In the genomic region with DNA sequence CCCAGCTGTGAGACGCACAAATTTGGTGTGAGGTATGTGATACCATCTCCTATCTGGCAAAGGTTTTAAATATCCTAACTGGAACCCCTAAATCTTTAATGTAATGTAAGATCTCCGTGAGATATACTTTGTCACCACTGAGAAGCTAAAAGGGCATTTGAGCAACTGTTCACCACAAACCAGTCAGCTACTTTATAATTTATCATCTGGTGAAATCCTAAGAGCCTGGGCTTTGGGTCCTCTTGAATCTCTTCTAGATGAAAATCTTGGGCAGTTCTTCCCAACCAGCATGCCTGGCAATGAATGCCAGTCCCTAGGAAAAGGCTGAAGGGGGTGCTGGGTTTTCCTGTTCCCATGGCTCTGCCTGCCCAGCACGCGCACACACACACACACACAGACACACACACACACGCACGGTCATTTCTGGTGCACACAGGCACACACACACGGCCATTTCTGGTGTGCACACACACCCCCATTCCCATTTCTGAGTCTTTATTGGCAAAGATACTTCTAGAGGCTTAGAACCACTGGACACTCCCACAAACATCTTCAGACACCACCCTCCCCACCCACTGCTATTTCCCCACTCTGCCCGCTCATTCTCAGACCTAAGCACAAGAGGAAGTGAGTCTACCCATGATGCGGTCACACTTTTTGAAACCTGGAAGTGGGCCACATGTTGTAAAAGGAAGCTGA, we compare ENCODE assay signal across 8 cellular contexts.
A peak's percentile ranks its signal among the peaks of the same experiment; 100 is the strongest.
DNase-seq lines count a peak whose midpoint lies in the region; ATAC-seq and TF ChIP-seq lines count a peak whose summit lies in the region.

No MANE protein-coding gene starts in this region.

- WGBS in IMR-90 (ENCODE audit: extremely low coverage in 2 of 2, insufficient read length in 1 of 2), 2 experiments: 67% methylated on average over 3 of the region's 9 CpGs; no CpG with 5 or more reads in 1 of the 2 experiments

- no peaks in the 10 kb centered on the region for H3K36me3 ChIP-seq in CD4-positive, alpha-beta memory T cell (ENCODE audit: insufficient read depth, low read length)
- H3K36me3 ChIP-seq in IMR-90 (ENCODE audit: control insufficient read depth, insufficient read depth, low read length) (no peaks in the 10 kb centered on the region), lower lobe of right lung (no peaks in the 10 kb centered on the region)

- 0 out of 2 replicates have a peak, but pooled peaks have one; percentile 14 for TF ChIP-seq RAD21 in IMR-90 (IDR thresholded peaks at IDR 0.05; ENCODE audit: low read length)

- intact Hi-C loops in CD4-positive, alpha-beta memory T cell (cut with micrococcal nuclease): no loop called here
- intact Hi-C loops in IMR-90 (cut with micrococcal nuclease) (loop anchor here (5.0 kb wide), 1 partner anchor 72 kb away; the partner anchor contains the start of gene MYO1E), lower lobe of right lung (cut with DNase I) (no loop called here)

- H4K5ac ChIP-seq in IMR-90 (ENCODE audit: low read depth, low read length): peak overlapping the region; percentile 33

- H2AK5ac ChIP-seq in IMR-90 (ENCODE audit: low read depth, low read length): peak overlapping the region; percentile 83; the same call in 1 of the 2 replicates

- TF ChIP-seq CTCF in IMR-90 (conservative IDR thresholded peaks at IDR 0.05; ENCODE audit: low read depth, low read length) (no peak), WTC11 (IDR thresholded peaks at IDR 0.05) (no peak), cardiac fibroblast (IDR thresholded peaks at IDR 0.05; ENCODE audit: low read depth, low read length) (no peak), lower lobe of right lung (IDR thresholded peaks at IDR 0.05) (no peak)

- H3K4ac ChIP-seq in IMR-90 (ENCODE audit: low read depth, low read length): peak overlapping the region; percentile 72

- peak overlapping the region; percentile 71 for H2AFZ ChIP-seq in IMR-90 (replicated peaks; ENCODE audit: low read length, poor library complexity)

- peak overlapping the region; percentile 56 to 83 (median 72) for H3K4me3 Mint-ChIP-seq in CD4-positive, alpha-beta memory T cell
- no peak overlapping the region for H3K4me3 Mint-ChIP-seq in WTC11

- no peak overlapping the region; the same call in 1 of the 2 replicates for H3K23ac ChIP-seq in IMR-90 (ENCODE audit: low read depth, low read length)

- ATAC-seq in GM21423 (IDR thresholded peaks at IDR 0.05; ENCODE audit: unreplicated experiment) (peak; percentile 56), IMR-90 (ENCODE audit: low read depth) (peak; percentile 87), WTC11 (no peak), lower lobe of right lung (peak; percentile 96 to 97)

- H3K18ac ChIP-seq in IMR-90 (ENCODE audit: low read depth, low read length): peak overlapping the region; percentile 18; the same call in 1 of the 2 replicates

- peak overlapping the region; percentile 59 for H2BK120ac ChIP-seq in IMR-90 (ENCODE audit: low read depth, low read length)

- H3K4me1 ChIP-seq in CD4-positive, alpha-beta memory T cell (ENCODE audit: insufficient read depth, low read length): peaks cover 33% of the 10 kb centered on the region
- H3K4me1 ChIP-seq in IMR-90 (ENCODE audit: control insufficient read depth, insufficient read depth, low read length) (peaks cover 26% of the 10 kb centered on the region), lower lobe of right lung (peaks cover 40% of the 10 kb centered on the region)

- H4K8ac ChIP-seq in IMR-90 (ENCODE audit: low read depth in 2 of 2, low read length in 2 of 2): peak overlapping the region in 1 of 2 experiments; percentile 70; a peak in 1 of 4 replicates

- peak overlapping the region; percentile 69; the same call in 1 of the 2 replicates for H3K56ac ChIP-seq in IMR-90 (ENCODE audit: extremely low read depth, insufficient read depth, low read length)

- H3K9me3 Mint-ChIP-seq in CD4-positive, alpha-beta memory T cell: no peaks in the 10 kb centered on the region
- no peaks in the 10 kb centered on the region for H3K9me3 Mint-ChIP-seq in WTC11

- no peak overlapping the region for H3K9ac ChIP-seq in IMR-90 (ENCODE audit: low read depth, low read length)

- H3K27ac Mint-ChIP-seq in CD4-positive, alpha-beta memory T cell: peak overlapping the region; percentile 49 to 89 (median 70)
- 0 out of 2 replicates have a peak overlapping the region, but pooled peaks have one; percentile 29 for H3K27ac Mint-ChIP-seq in WTC11

- BruUV-seq in IMR-90 (replicated peaks; lab: Mats Ljungman, UMichigan): no TSS peak

- no peaks in the 10 kb centered on the region for H3K27me3 Mint-ChIP-seq in CD4-positive, alpha-beta memory T cell
- no peaks in the 10 kb centered on the region for H3K27me3 Mint-ChIP-seq in WTC11 (ENCODE audit: low read depth)

- peak overlapping the region; percentile 40; the same call in 2 of the 3 replicates for H2BK15ac ChIP-seq in IMR-90 (ENCODE audit: low read depth, low read length)

- peaks cover 4% of the 10 kb centered on the region; the same call in 1 of the 2 replicates for H4K20me1 ChIP-seq in IMR-90 (ENCODE audit: insufficient read depth, low read length)

- H4K91ac ChIP-seq in IMR-90 (ENCODE audit: insufficient read depth, low read depth, low read length): peak overlapping the region; percentile 41; the same call in 1 of the 2 replicates

- H3K14ac ChIP-seq in IMR-90 (replicated peaks; ENCODE audit: low read depth, low read length): peak overlapping the region; percentile 63

- POLR2A ChIA-PET in CD4-positive, alpha-beta memory T cell (lab: Charles Lee; ENCODE audit: partially characterized antibody): interaction anchor here (0.6 to 1.3 kb wide), 2 partner anchors 12 to 1098 kb away, joined by 3 to 4 read pairs; no protein-coding TSS in a partner anchor
- POLR2A ChIA-PET in IMR-90 (lab: Charles Lee; ENCODE audit: unreplicated experiment) (interaction anchor here (0.7 kb wide), 2 partner anchors 24 to 105 kb away, joined by 3 to 4 read pairs; no protein-coding TSS in a partner anchor), WTC11 (lab: Charles Lee) (no interaction called here)

- H3K9me1 ChIP-seq in IMR-90 (ENCODE audit: insufficient read depth, low read length): peaks cover 39% of the 10 kb centered on the region

- CTCF ChIA-PET in CD4-positive, alpha-beta memory T cell (lab: Charles Lee; ENCODE audit: partially characterized antibody): interaction anchor here (0.6 to 1.4 kb wide), 8 partner anchors 15 to 162 kb away, joined by 3 to 4 read pairs (median 3); no protein-coding TSS in a partner anchor
- CTCF ChIA-PET in IMR-90 (lab: Yijun Ruan, JAX) (interaction anchor here (0.9 kb wide), 1 partner anchor 125 kb away, joined by 3 read pairs; no protein-coding TSS in a partner anchor), WTC11 (lab: Charles Lee) (interaction anchor here (1.1 to 1.2 kb wide), 3 partner anchors 9 to 53 kb away, joined by 3 to 8 read pairs (median 3); no protein-coding TSS in a partner anchor)

- peak overlapping the region; percentile 17; the same call in 1 of the 2 replicates for H2BK20ac ChIP-seq in IMR-90 (ENCODE audit: low read depth, low read length)

- H3K9me3 ChIP-seq in CD4-positive, alpha-beta memory T cell (ENCODE audit: control insufficient read depth in 1 of 2, low read length in 2 of 2): no peaks in the 10 kb centered on the region
- H3K9me3 ChIP-seq in IMR-90 (ENCODE audit: control insufficient read depth, insufficient read depth, low read length) (no peaks in the 10 kb centered on the region), lower lobe of right lung (no peaks in the 10 kb centered on the region)

- H3K36me3 Mint-ChIP-seq in CD4-positive, alpha-beta memory T cell: no peaks in the 10 kb centered on the region
- no peaks in the 10 kb centered on the region for H3K36me3 Mint-ChIP-seq in WTC11

- in situ Hi-C loops in IMR-90 (cut with MboI; ENCODE audit: low sequenced_read_pairs): no loop called here

- H2BK5ac ChIP-seq in IMR-90 (ENCODE audit: low read depth, low read length, poor library complexity, severe bottlenecking): peak overlapping the region; percentile 76

- peak overlapping the region in 1 of 2 donors; percentile 30 for H3K4me3 ChIP-seq in CD4-positive, alpha-beta memory T cell (ENCODE audit: low read length in 2 of 2)
- no peak overlapping the region for H3K4me3 ChIP-seq in IMR-90 (ENCODE audit: insufficient read depth, low read depth, low read length)
- no peak overlapping the region for H3K4me3 ChIP-seq in cardiac fibroblast (replicated peaks in 1 of 2; ENCODE audit: low read depth in 2 of 2, low read length in 2 of 2)
- peak overlapping the region; percentile 19 for H3K4me3 ChIP-seq in lower lobe of right lung

- TF ChIP-seq POLR2A in IMR-90 (IDR thresholded peaks at IDR 0.05; ENCODE audit: low read depth, low read length): no peak

- DNase-seq in CD4-positive, alpha-beta memory T cell: peak; percentile 68 to 78 (median 71)
- DNase-seq in IMR-90 (peak; percentile 97), WTC11 (ENCODE audit: low spot score) (no peak), cardiac fibroblast (ENCODE audit: low read depth in 2 of 2) (peak; percentile 97 to 99), lower lobe of right lung (peak; percentile 81), NCI-H2107 treated with DMSO at 0.1 percent for 48 hours (lab: John Stamatoyannopoulos, UW; ENCODE audit: unreplicated experiment) (no peak)
- peak; percentile 33 to 49 for DNase-seq in stimulated activated CD8-positive, alpha-beta memory T cell treated with anti-CD3 and anti-CD28 coated beads, Interleukin-4, amount 100 ng/mL, for 1 hour (ENCODE audit: low read depth in 2 of 2, low spot score in 1 of 2)

- peak overlapping the region; percentile 53 for H3K4me2 ChIP-seq in IMR-90 (ENCODE audit: low read depth, low read length)

- H3K27ac ChIP-seq in CD4-positive, alpha-beta memory T cell (ENCODE audit: low read depth, low read length): no peak overlapping the region
- peak overlapping the region; percentile 47 for H3K27ac ChIP-seq in IMR-90 (ENCODE audit: insufficient read depth, low read length)
- H3K27ac ChIP-seq in lower lobe of right lung: peak overlapping the region; percentile 58

- H3K4me1 Mint-ChIP-seq in CD4-positive, alpha-beta memory T cell: peaks cover 24 to 37% (median 30%) of the 10 kb centered on the region in 4 donors
- peaks cover 63% of the 10 kb centered on the region for H3K4me1 Mint-ChIP-seq in WTC11

- peak overlapping the region; percentile 21 for H2AK9ac ChIP-seq in IMR-90 (replicated peaks; ENCODE audit: low read depth, low read length, poor library complexity)

- dilution Hi-C loops in IMR-90 (cut with HindIII; ENCODE audit: low sequenced_read_pairs, unreplicated experiment): no loop called here

- no peaks in the 10 kb centered on the region for H3K27me3 ChIP-seq in CD4-positive, alpha-beta memory T cell (ENCODE audit: insufficient read depth, low read length)
- H3K27me3 ChIP-seq in IMR-90 (ENCODE audit: control insufficient read depth, insufficient read depth, low read length) (no peaks in the 10 kb centered on the region), lower lobe of right lung (ENCODE audit: low read depth) (no peaks in the 10 kb centered on the region)

- H3K79me1 ChIP-seq in IMR-90 (ENCODE audit: low read depth in 1 of 2, low read length in 2 of 2): peaks cover 33 to 76% of the 10 kb centered on the region in 2 experiments

TF ChIP-seq in WTC11, 78 proteins besides CTCF, POLR2A, EP300 and RAD21:
- TF ChIP-seq ZNF232 (CRISPR knock-in tag; IDR thresholded peaks at IDR 0.05) (no peak), NR1H2 (CRISPR knock-in tag; IDR thresholded peaks at IDR 0.05) (no peak)

Comparison
In these comparisons a context has a peak if more than half of its experiments do, and no peak if none do; other contexts are left out.
1. DNase-seq: peak in CD4-positive, alpha-beta memory T cell (5 of 5), IMR-90 (single experiment), cardiac fibroblast (2 of 2), lower lobe of right lung (single experiment) and stimulated activated CD8-positive, alpha-beta memory T cell treated with anti-CD3 and anti-CD28 coated beads, Interleukin-4, amount 100 ng/mL, for 1 hour (2 of 2); none in WTC11 (single experiment) and NCI-H2107 treated with DMSO at 0.1 percent for 48 hours (single experiment).